Comparison of ENCODE assay signal across 1 cellular context in genomic region chr12:123030686-123031085, GRCh38.
TF ChIP-seq lines count a peak whose summit lies in the region.

No MANE protein-coding gene starts in this region.

TF ChIP-seq in HepG2, 621 proteins besides CTCF, POLR2A, EP300 and RAD21:
- no peak for TF ChIP-seq ARID3A (IDR thresholded peaks at IDR 0.05; ENCODE audit: low read depth, low read length)
- TF ChIP-seq HNRNPK (IDR thresholded peaks at IDR 0.05; ENCODE audit: low read depth, low read length, poor library complexity, severe bottlenecking), result peak; percentile 25
TF ChIP-seq in HepG2: peak in this region for 1.
